In the genomic region with DNA sequence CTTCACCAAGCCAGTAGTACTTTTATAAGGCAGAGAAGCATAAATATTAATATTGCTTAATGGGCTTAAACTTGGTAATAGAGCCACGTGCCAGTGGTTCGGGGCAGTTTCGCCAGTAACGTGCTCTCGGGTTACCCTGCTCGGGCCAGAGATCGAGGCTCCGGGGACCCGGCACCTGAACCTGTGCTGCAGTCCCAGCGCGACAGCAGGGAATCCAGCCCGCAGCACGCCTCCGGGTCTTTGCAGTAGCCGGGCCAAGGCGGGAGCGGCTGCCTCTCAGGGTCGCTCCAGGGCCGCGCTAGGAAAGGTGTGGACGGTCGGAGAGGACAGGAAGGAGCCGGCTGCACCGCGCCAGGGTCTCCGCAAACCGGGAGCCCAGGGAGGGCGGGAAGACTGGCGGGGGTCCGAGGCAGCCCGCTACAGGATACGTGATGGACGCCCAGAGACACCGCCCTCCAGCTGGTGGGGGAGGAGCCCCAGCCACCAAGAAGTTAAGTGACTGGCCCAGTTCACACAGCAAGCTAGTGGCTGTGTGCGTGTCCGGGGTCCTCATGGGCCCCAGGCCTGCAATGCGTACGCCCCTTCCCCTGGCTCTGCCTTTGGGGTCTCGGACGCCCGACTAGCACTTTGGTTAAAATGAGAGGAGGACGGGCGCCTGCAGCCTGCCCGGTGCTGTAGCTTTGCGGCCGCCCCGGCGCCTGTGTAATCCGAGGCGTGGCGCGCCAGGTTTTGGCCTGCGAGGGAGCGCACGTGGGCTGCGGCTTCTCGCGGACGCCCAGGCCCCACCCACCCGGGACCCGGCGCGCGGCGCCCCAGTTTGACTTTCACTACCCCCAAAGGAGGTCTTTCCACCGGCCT, we compare ENCODE assay signal across 8 cellular contexts.
DNase-seq lines count a peak whose midpoint lies in the region; ATAC-seq and TF ChIP-seq lines count a peak whose summit lies in the region.

No MANE protein-coding gene starts in this region.

- DNase-seq in AG20443 (ENCODE audit: low spot score): peak; percentile 90
- peak; percentile 79 for DNase-seq in NCI-H345 (lab: John Stamatoyannopoulos, UW)
- peak; percentile 70 to 77 for DNase-seq in activated CD4-positive, alpha-beta T cell treated with anti-CD3 and anti-CD28 coated beads for 24 hours (ENCODE audit: low read depth in 2 of 2)
- peak; percentile 93 for DNase-seq in choroid plexus epithelial cell (ENCODE audit: low read depth)
- peak; percentile 62 to 79 (median 68) for DNase-seq in stimulated activated CD4-positive, alpha-beta T cell treated with anti-CD3 and anti-CD28 coated beads, Interleukin-1b, Interleukin-23, amount 100 ng/mL, for 24 hours (ENCODE audit: low read depth in 4 of 4, low spot score in 1 of 4)

- no peak for TF ChIP-seq CTCF in choroid plexus epithelial cell (conservative IDR thresholded peaks at IDR 0.05; ENCODE audit: low read depth, low read length)

- no peaks in the 10 kb centered on the region for H3K27me3 ChIP-seq in layer of hippocampus (ENCODE audit: control insufficient read depth, insufficient read depth, low read length)

- ATAC-seq in GM19025 (IDR thresholded peaks at IDR 0.05; ENCODE audit: low read depth, unreplicated experiment) (peak; percentile 47), HG03196 (IDR thresholded peaks at IDR 0.05; ENCODE audit: unreplicated experiment) (peak; percentile 43)

- peak overlapping the region; percentile 82 for H3K4me3 ChIP-seq in choroid plexus epithelial cell (ENCODE audit: low read depth, low read length)

- peak overlapping the region; percentile 93 for H3K27ac ChIP-seq in layer of hippocampus (ENCODE audit: low read depth, low read length)

Comparison
In these comparisons a context has a peak if more than half of its experiments do, and no peak if none do; other contexts are left out.
1. Peak in every context shown above with its lines: DNase-seq, ATAC-seq, H3K4me3 ChIP-seq and H3K27ac ChIP-seq.